In genomic region chr7:135170998-135171481, GRCh38 we compare ENCODE assay signal across 8 cellular contexts. TPM values are rescaled to one million over a fixed set of nuclear protein-coding genes. Genes with fewer than 3 reads are reported as not detected.
A peak's percentile ranks its signal among the peaks of the same experiment; 100 is the strongest.
DNase-seq lines count a peak whose midpoint lies in the region; ATAC-seq and TF ChIP-seq lines count a peak whose summit lies in the region.
"Not testable (repeated sequence)": the region's sequence is repeated elsewhere in the genome, so short reads cannot be mapped to it uniquely, and the experiment has no call there.

No MANE protein-coding gene starts in this region.

- peaks cover 35% of the 10 kb centered on the region for H3K79me2 ChIP-seq in Loucy (ENCODE audit: insufficient read depth, low read length)

- H3K9ac ChIP-seq in Loucy (ENCODE audit: low read depth, low read length, poor library complexity, severe bottlenecking): peak overlapping the region; percentile 87

- peak overlapping the region; percentile 85 to 92 for H3K4me3 Mint-ChIP-seq in CD14-positive monocyte
- peak overlapping the region; percentile 89 for H3K4me3 Mint-ChIP-seq in activated naive CD4-positive, alpha-beta T cell treated with anti-CD3 and anti-CD28 coated beads for 36 hours
- H3K4me3 Mint-ChIP-seq in stimulated activated memory B cell treated with anti-CD40 and anti-IgM and Interleukin-4, amounts not matched to agents 10 μg/mL and 1 μg/mL and 100 μg/mL, for 72 hours: peak overlapping the region; percentile 90

- not testable (repeated sequence) for H3K9me3 ChIP-seq in Loucy (ENCODE audit: insufficient read depth, low read depth, low read length); mesodermal cell (ENCODE audit: control insufficient read depth, low read length)

- 0 to 4% methylated on average over 3 to 4 of the region's 12 CpGs for WGBS in mesodermal cell (ENCODE audit: insufficient coverage in 2 of 2), 2 experiments

- H3K9me2 ChIP-seq in Loucy (replicated peaks; ENCODE audit: low read depth, low read length): not testable (repeated sequence)

- peaks cover 14% of the 10 kb centered on the region; the same call in 1 of the 2 replicates for H3K36me3 ChIP-seq in Loucy (ENCODE audit: insufficient read depth, low read length)
- peaks cover 33% of the 10 kb centered on the region for H3K36me3 ChIP-seq in mesodermal cell (ENCODE audit: control insufficient read depth, insufficient read depth, low read length)

- peaks cover 52% of the 10 kb centered on the region for H3K4me1 Mint-ChIP-seq in CD14-positive monocyte
- H3K4me1 Mint-ChIP-seq in activated naive CD4-positive, alpha-beta T cell treated with anti-CD3 and anti-CD28 coated beads for 36 hours (ENCODE audit: low read depth): peaks cover 43% of the 10 kb centered on the region
- peaks cover 63% of the 10 kb centered on the region for H3K4me1 Mint-ChIP-seq in stimulated activated memory B cell treated with anti-CD40 and anti-IgM and Interleukin-4, amounts not matched to agents 10 μg/mL and 1 μg/mL and 100 μg/mL, for 72 hours

- H3K27me3 Mint-ChIP-seq in CD14-positive monocyte (ENCODE audit: low read depth in 3 of 3); activated naive CD4-positive, alpha-beta T cell treated with anti-CD3 and anti-CD28 coated beads for 36 hours (ENCODE audit: low read depth); stimulated activated memory B cell treated with anti-CD40 and anti-IgM and Interleukin-4, amounts not matched to agents 10 μg/mL and 1 μg/mL and 100 μg/mL, for 72 hours: not testable (repeated sequence)

- H3K27ac ChIP-seq in mesodermal cell (ENCODE audit: low read depth, low read length, severe bottlenecking): peak overlapping the region; percentile 92

- H3F3A ChIP-seq in Loucy (ENCODE audit: low read depth): not testable (repeated sequence)

- H4K20me1 ChIP-seq in Loucy (ENCODE audit: insufficient read depth, low read length, poor library complexity, severe bottlenecking): peaks cover 33% of the 10 kb centered on the region

- not testable (repeated sequence) for H3K27me3 ChIP-seq in Loucy (ENCODE audit: insufficient read depth, low read length, poor library complexity, severe bottlenecking)

- TF ChIP-seq CTCF in CD14-positive monocyte (IDR thresholded peaks at IDR 0.05): peak; percentile 39
- TF ChIP-seq CTCF in Loucy (conservative IDR thresholded peaks at IDR 0.05; ENCODE audit: low read length); epithelial cell of proximal tubule (conservative IDR thresholded peaks at IDR 0.05; ENCODE audit: low read depth, low read length): not testable (repeated sequence)

- CTCF ChIA-PET in activated naive CD4-positive, alpha-beta T cell treated with anti-CD3 and anti-CD28 coated beads for 36 hours (lab: Charles Lee): interaction anchor here (0.6 to 4.9 kb wide), 13 partner anchors 9 to 705 kb away, joined by 3 to 61 read pairs (median 3); partner anchors contain the start of genes AGBL3, TMEM140 and WDR91

- peaks cover 30 to 33% of the 10 kb centered on the region in 2 donors for H3K36me3 Mint-ChIP-seq in CD14-positive monocyte
- H3K36me3 Mint-ChIP-seq in activated naive CD4-positive, alpha-beta T cell treated with anti-CD3 and anti-CD28 coated beads for 36 hours (ENCODE audit: low read depth): peaks cover 37% of the 10 kb centered on the region
- H3K36me3 Mint-ChIP-seq in stimulated activated memory B cell treated with anti-CD40 and anti-IgM and Interleukin-4, amounts not matched to agents 10 μg/mL and 1 μg/mL and 100 μg/mL, for 72 hours: peaks cover 68% of the 10 kb centered on the region

- not testable (repeated sequence) for DNase-seq in CD14-positive monocyte (ENCODE audit: low spot score); activated naive CD4-positive, alpha-beta T cell treated with anti-CD3 and anti-CD28 coated beads for 36 hours; epithelial cell of proximal tubule (ENCODE audit: low read depth)

- H3K4me1 ChIP-seq in Loucy (ENCODE audit: insufficient read depth, low read length, poor library complexity, severe bottlenecking): peaks cover 22% of the 10 kb centered on the region
- H3K4me1 ChIP-seq in mesodermal cell (ENCODE audit: control insufficient read depth, insufficient read depth, low read length, poor library complexity, severe bottlenecking): peaks cover 12% of the 10 kb centered on the region

- H3K9me3 Mint-ChIP-seq in CD14-positive monocyte; activated naive CD4-positive, alpha-beta T cell treated with anti-CD3 and anti-CD28 coated beads for 36 hours; stimulated activated memory B cell treated with anti-CD40 and anti-IgM and Interleukin-4, amounts not matched to agents 10 μg/mL and 1 μg/mL and 100 μg/mL, for 72 hours: not testable (repeated sequence)

- ATAC-seq in GM19438 (IDR thresholded peaks at IDR 0.05; ENCODE audit: low read depth, unreplicated experiment) (peak; percentile 40), HG02938 (IDR thresholded peaks at IDR 0.05; ENCODE audit: unreplicated experiment) (peak; percentile 41)
- peak; percentile 61 for ATAC-seq in stimulated activated memory B cell treated with anti-CD40 and anti-IgM and Interleukin-4, amounts not matched to agents 10 μg/mL and 1 μg/mL and 100 μg/mL, for 72 hours

- intact Hi-C loops in CD14-positive monocyte (cut with micrococcal nuclease): loop anchor here (5.0 kb wide), 2 partner anchors 41 to 184 kb away; partner anchors contain the start of genes AGBL3 (in 1 of the 2) and WDR91 (in 1 of the 2)
- intact Hi-C loops in activated naive CD4-positive, alpha-beta T cell treated with anti-CD3 and anti-CD28 coated beads for 36 hours (cut with micrococcal nuclease): loop anchor here (1.0 to 5.0 kb wide), 12 partner anchors 40 to 738 kb away; partner anchors contain the start of genes AGBL3, BPGM and WDR91

- peak overlapping the region; percentile 90 for H3K4me2 ChIP-seq in Loucy (ENCODE audit: low read depth, low read length, poor library complexity, severe bottlenecking)

- H3K27ac Mint-ChIP-seq in CD14-positive monocyte: peak overlapping the region; percentile 90 to 97 (median 94)
- peak overlapping the region; percentile 95 for H3K27ac Mint-ChIP-seq in activated naive CD4-positive, alpha-beta T cell treated with anti-CD3 and anti-CD28 coated beads for 36 hours
- peak overlapping the region; percentile 93 for H3K27ac Mint-ChIP-seq in stimulated activated memory B cell treated with anti-CD40 and anti-IgM and Interleukin-4, amounts not matched to agents 10 μg/mL and 1 μg/mL and 100 μg/mL, for 72 hours

- H3K4me3 ChIP-seq in Loucy (ENCODE audit: low read length, poor library complexity, severe bottlenecking) (peak overlapping the region; percentile 81), epithelial cell of proximal tubule (ENCODE audit: low read depth, low read length) (peak overlapping the region; percentile 93), mesodermal cell (ENCODE audit: extremely low read depth, insufficient read depth, low read length, poor library complexity, severe bottlenecking) (peak overlapping the region; percentile 84)

- H2AFZ ChIP-seq in Loucy (ENCODE audit: low read length): peak overlapping the region; percentile 93

RNA-seq across cellular contexts. Expression of gene CYREN, which starts 0.5 kb away (rescaled TPM):
- 10 to 100 TPM; 40.1 to 47.4 TPM for polyA plus RNA-seq in CD14-positive monocyte
- total RNA-seq in activated naive CD4-positive, alpha-beta T cell treated with anti-CD3 and anti-CD28 coated beads for 36 hours: 10 to 100 TPM; 36.7 to 39.0 TPM
- total RNA-seq in epithelial cell of proximal tubule: 54.5 and 80.3 TPM in 2 replicates
- polyA plus RNA-seq in mesodermal cell (2013, experiment 1 of 2): 33.4 TPM
- polyA plus RNA-seq in mesodermal cell (2013, experiment 2 of 2): 35.1 TPM

RNA-seq across cellular contexts. Expression of gene TMEM140, which starts 23.2 kb away (rescaled TPM):
- polyA plus RNA-seq in CD14-positive monocyte: 10 to 100 TPM; 10.6 to 14.7 TPM
- total RNA-seq in activated naive CD4-positive, alpha-beta T cell treated with anti-CD3 and anti-CD28 coated beads for 36 hours: 1 to 10 TPM; 8.1 to 9.2 TPM
- total RNA-seq in epithelial cell of proximal tubule: 0.36 and 0.46 TPM in 2 replicates
- polyA plus RNA-seq in mesodermal cell (2013, experiment 1 of 2): not detected
- polyA plus RNA-seq in mesodermal cell (2013, experiment 2 of 2): not detected

RNA-seq across cellular contexts. Expression of gene WDR91, which starts 40.3 kb away (rescaled TPM):
- 1 to 10 TPM; 2.5 to 3.9 TPM for polyA plus RNA-seq in CD14-positive monocyte
- 10 to 100 TPM; 10.6 to 11.1 TPM for total RNA-seq in activated naive CD4-positive, alpha-beta T cell treated with anti-CD3 and anti-CD28 coated beads for 36 hours
- total RNA-seq in epithelial cell of proximal tubule: 8.7 and 16.3 TPM in 2 replicates
- polyA plus RNA-seq in mesodermal cell (2013, experiment 1 of 2): 12.4 TPM
- polyA plus RNA-seq in mesodermal cell (2013, experiment 2 of 2): 8.1 TPM
